Comparison of ENCODE assay signal across 22 cellular contexts in the genomic region with DNA sequence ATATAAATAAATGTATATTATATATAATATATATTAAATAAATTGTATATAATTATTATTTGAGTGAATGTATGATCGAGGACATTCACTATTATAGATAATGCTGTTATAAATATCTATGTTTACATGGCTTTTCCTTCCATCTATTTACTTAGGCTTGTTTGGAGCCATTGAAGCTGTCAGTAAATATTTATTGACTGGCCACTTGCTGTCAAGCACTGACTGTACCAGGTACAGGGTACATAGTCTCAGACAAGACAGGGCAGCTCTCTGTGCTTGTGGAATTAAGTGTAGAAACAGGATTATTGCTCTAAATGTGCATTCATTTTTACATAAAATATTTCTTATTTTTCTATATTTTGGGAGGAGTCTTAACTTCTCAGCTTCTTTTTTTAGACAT. TPM values are rescaled to one million over a fixed set of nuclear protein-coding genes. Genes with fewer than 3 reads are reported as not detected.
DNase-seq lines count a peak whose midpoint lies in the region; ATAC-seq and TF ChIP-seq lines count a peak whose summit lies in the region.
"Had no signal": no experiment of that assay in that cellular context is flagged by ENCODE, and none has a peak within 500 bp of the region (broad histone marks: within the 10 kb centered on the region; RNA-seq: fewer than 3 reads in every experiment).

No MANE protein-coding gene starts in this region.

- no peak overlapping the region for H3K4me3 ChIP-seq in CD8-positive, alpha-beta memory T cell (ENCODE audit: low read length)
- no peak overlapping the region for H3K4me3 ChIP-seq in prostate gland
- H3K4me3 ChIP-seq: thoracic aorta had no signal

- ATAC-seq in GM21619 (IDR thresholded peaks at IDR 0.05; ENCODE audit: unreplicated experiment) (no peak), esophagus mucosa (no peak)
- ATAC-seq: activated CD8-positive, alpha-beta memory T cell treated with anti-CD3 and anti-CD28 coated beads, Interleukin-2, amount 10 ng/mL, durations not matched to agents 7 days and 5 days had no signal

- no peaks in the 10 kb centered on the region for H3K9me3 ChIP-seq in CD8-positive, alpha-beta memory T cell (ENCODE audit: low read length)
- H3K9me3 ChIP-seq in prostate gland, result no peaks in the 10 kb centered on the region
- H3K9me3 ChIP-seq: neutrophil, thoracic aorta had no signal

- H3K4me1 Mint-ChIP-seq in CD8-positive, alpha-beta memory T cell, result peaks cover 20 to 26% (median 22%) of the 10 kb centered on the region in 3 donors

- TF ChIP-seq POLR2A in erythroblast (IDR thresholded peaks at IDR 0.05; ENCODE audit: low read length) (no peak), prostate gland (IDR thresholded peaks at IDR 0.05) (no peak)

- H3K27me3 ChIP-seq in CD8-positive, alpha-beta memory T cell (ENCODE audit: insufficient read depth, low read length, poor library complexity, severe bottlenecking), result no peaks in the 10 kb centered on the region
- H3K27me3 ChIP-seq in prostate gland (replicated peaks; ENCODE audit: insufficient read depth), result no peaks in the 10 kb centered on the region
- H3K27me3 ChIP-seq: neutrophil had no signal

- POLR2A ChIA-PET in CD8-positive, alpha-beta memory T cell (lab: Charles Lee), result no interaction called here

- H3K27me3 Mint-ChIP-seq in CD8-positive, alpha-beta memory T cell, result no peaks in the 10 kb centered on the region
- H3K27me3 Mint-ChIP-seq: activated CD8-positive, alpha-beta memory T cell treated with anti-CD3 and anti-CD28 coated beads, Interleukin-2, amount 10 ng/mL, durations not matched to agents 7 days and 5 days; activated naive CD4-positive, alpha-beta T cell treated with anti-CD3 and anti-CD28 coated beads, Interleukin-2, amount 10 ng/mL, durations not matched to agents 7 days and 5 days; progenitor cell of endocrine pancreas had no signal

- intact Hi-C loops in prostate gland (cut with DNase I), result no loop called here

- H3K36me3 Mint-ChIP-seq in CD8-positive, alpha-beta memory T cell, result no peaks in the 10 kb centered on the region

- no peak for TF ChIP-seq CTCF in prostate gland (IDR thresholded peaks at IDR 0.05)

- 48% methylated on average over 1 of the region's 1 CpG for WGBS in prostate gland

- H3K27ac ChIP-seq in CD8-positive, alpha-beta memory T cell (ENCODE audit: low read depth, low read length), result peak overlapping the region; percentile 60
- peak overlapping the region in 1 of 2 donors; percentile 5 for H3K27ac ChIP-seq in prostate gland
- H3K27ac ChIP-seq: neutrophil had no signal

- H3K4me3 Mint-ChIP-seq in CD8-positive, alpha-beta memory T cell, result no peak overlapping the region
- H3K4me3 Mint-ChIP-seq: activated CD8-positive, alpha-beta memory T cell treated with anti-CD3 and anti-CD28 coated beads, Interleukin-2, amount 10 ng/mL, durations not matched to agents 7 days and 5 days; activated naive CD4-positive, alpha-beta T cell treated with anti-CD3 and anti-CD28 coated beads, Interleukin-2, amount 10 ng/mL, durations not matched to agents 7 days and 5 days had no signal

- peaks cover 23% of the 10 kb centered on the region for H3K4me1 ChIP-seq in CD8-positive, alpha-beta memory T cell (ENCODE audit: insufficient read depth, low read length)
- peaks cover 5% of the 10 kb centered on the region for H3K4me1 ChIP-seq in prostate gland (replicated peaks)

- H3K9me3 Mint-ChIP-seq in CD8-positive, alpha-beta memory T cell, result no peaks in the 10 kb centered on the region
- H3K9me3 Mint-ChIP-seq: activated naive CD4-positive, alpha-beta T cell treated with anti-CD3 and anti-CD28 coated beads, Interleukin-2, amount 10 ng/mL, durations not matched to agents 7 days and 5 days had no signal

- H3K36me3 ChIP-seq in CD8-positive, alpha-beta memory T cell (ENCODE audit: insufficient read depth, low read length), result no peaks in the 10 kb centered on the region
- no peaks in the 10 kb centered on the region for H3K36me3 ChIP-seq in prostate gland
- H3K36me3 ChIP-seq: neutrophil had no signal

- H3K27ac Mint-ChIP-seq in CD8-positive, alpha-beta memory T cell, result peak overlapping the region in 1 of 8 donors; percentile 29
- H3K27ac Mint-ChIP-seq: activated CD8-positive, alpha-beta memory T cell treated with anti-CD3 and anti-CD28 coated beads, Interleukin-2, amount 10 ng/mL, durations not matched to agents 7 days and 5 days had no signal

- DNase-seq in CD8-positive, alpha-beta memory T cell, result no peak
- peak; percentile 76 for DNase-seq in NCI-H2029 (lab: John Stamatoyannopoulos, UW)
- peak; percentile 30 to 53 for DNase-seq in erythroblast (lab: John Stamatoyannopoulos, UW)
- peak; percentile 38 for DNase-seq in prostate gland (ENCODE audit: low spot score)
- no peak for DNase-seq in NOMO-1 treated with dmso at 0.1 percent for 144 hours (lab: John Stamatoyannopoulos, UW; ENCODE audit: unreplicated experiment)
- DNase-seq in UCSD-AML1 (lab: John Stamatoyannopoulos, UW; ENCODE audit: unreplicated experiment), result no peak
- DNase-seq: activated CD4-positive, alpha-beta T cell treated with anti-CD3 and anti-CD28 coated beads, Interleukin-2, amount 50 U/mL, for 1 hour; activated CD8-positive, alpha-beta memory T cell treated with anti-CD3 and anti-CD28 coated beads, Interleukin-2, amount 10 ng/mL, durations not matched to agents 7 days and 5 days; activated naive CD4-positive, alpha-beta T cell treated with anti-CD3 and anti-CD28 coated beads, Interleukin-2, amount 10 ng/mL, durations not matched to agents 7 days and 5 days; amniotic stem cell; DMS 273 treated with DMSO at 0.1 percent for 48 hours; effector CD4-positive, alpha-beta T cell; foreskin fibroblast; GOT3; head of caudate nucleus; RPMI8226; stimulated activated naive CD4-positive, alpha-beta T cell had no signal

- CTCF ChIA-PET in CD8-positive, alpha-beta memory T cell (lab: Charles Lee), result interaction anchor here (0.8 to 1.3 kb wide), 2 partner anchors 11 to 184 kb away, joined by 3 to 4 read pairs; no protein-coding TSS in a partner anchor

RNA-seq across cellular contexts. Expression of gene FAXDC2, which starts 16.4 kb away (rescaled TPM):
- under 1 TPM in 1 of 2 experiments, not detected in 1; 0.18 TPM for total RNA-seq in CD8-positive, alpha-beta memory T cell
- 1.0 TPM for polyA plus RNA-seq in CD8-positive, alpha-beta memory T cell
- total RNA-seq in prostate gland, result 10 to 100 TPM; 35.3 to 81.7 TPM
- 2.9 TPM for total RNA-seq in esophagus mucosa
- total RNA-seq: activated CD8-positive, alpha-beta memory T cell treated with anti-CD3 and anti-CD28 coated beads, Interleukin-2, amount 10 ng/mL, durations not matched to agents 7 days and 5 days had no signal

RNA-seq across cellular contexts. Expression of gene CNOT8, which starts 24.4 kb away (rescaled TPM):
- total RNA-seq in CD8-positive, alpha-beta memory T cell, result 10 to 100 TPM; 47.7 to 52.7 TPM
- polyA plus RNA-seq in CD8-positive, alpha-beta memory T cell, result 154 TPM
- total RNA-seq in prostate gland (10 to 100 TPM; 46.3 to 95.2 TPM), esophagus mucosa (25.7 TPM)

Comparison
In these comparisons a context has a peak if more than half of its experiments do, and no peak if none do; other contexts are left out.
1. DNase-seq: peak in NCI-H2029 (single experiment), erythroblast (2 of 2) and prostate gland (single experiment); none in CD8-positive, alpha-beta memory T cell (0 of 5), NOMO-1 treated with dmso at 0.1 percent for 144 hours (single experiment) and UCSD-AML1 (single experiment).